Comparison of ENCODE assay signal across 8 cellular contexts in the genomic region with DNA sequence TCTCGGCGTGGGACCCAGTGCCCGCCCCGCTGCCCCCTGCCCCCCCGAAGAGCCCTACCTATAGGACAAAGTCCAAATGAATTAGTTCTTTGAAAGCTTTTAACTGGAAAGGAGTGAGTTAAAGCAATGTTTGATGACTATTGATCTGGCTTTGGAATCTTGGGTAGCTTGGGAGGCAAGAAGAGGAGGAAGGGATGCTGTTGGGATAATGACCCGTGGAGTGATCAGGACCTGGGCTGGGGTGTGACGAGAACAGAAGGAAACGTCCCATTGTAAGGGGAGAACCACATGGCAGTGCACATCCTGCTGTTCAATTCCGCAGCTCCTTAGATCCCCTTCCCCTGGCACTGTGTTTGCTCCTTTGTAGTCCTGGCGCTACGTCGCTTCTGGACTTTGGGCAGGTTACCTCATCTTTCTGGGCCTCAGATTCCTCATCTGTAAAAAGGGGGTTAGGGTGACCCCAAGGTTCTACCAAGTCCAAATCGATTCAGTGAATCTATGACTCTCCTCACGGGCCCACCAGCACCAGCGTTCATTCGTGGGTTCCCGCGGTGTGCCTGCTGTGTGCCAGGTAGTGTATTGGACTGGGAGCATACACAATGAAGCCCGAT. TPM values are rescaled to one million over a fixed set of nuclear protein-coding genes. Genes with fewer than 3 reads are reported as not detected.
DNase-seq lines count a peak whose midpoint lies in the region; ATAC-seq and TF ChIP-seq lines count a peak whose summit lies in the region.

No MANE protein-coding gene starts in this region.

- H3K36me3 ChIP-seq in BLaER1 treated with 17β-estradiol and CSF1 and Interleukin-3, amounts not matched to agents 10 nM and 100 nM: peaks cover 0 to 5% (median 0%) of the 10 kb centered on the region in 11 experiments; a peak in 3 of 22 replicates
- H3K36me3 ChIP-seq in right lobe of liver: no peaks in the 10 kb centered on the region

- H3K27ac Mint-ChIP-seq in brain: peak overlapping the region; percentile 93 to 98 (median 98)

- intact Hi-C loops in right lobe of liver (cut with DNase I): loop anchor here in 1 of 2 donors (5.0 kb wide), 1 partner anchor 60 kb away; a partner anchor contains a TSS

- peak overlapping the region; percentile 81 to 88 (median 86) for H3K4me3 Mint-ChIP-seq in brain

- peak overlapping the region; percentile 76 to 93 (median 89) for H3K4me3 ChIP-seq in BLaER1 treated with 17β-estradiol and CSF1 and Interleukin-3, amounts not matched to agents 10 nM and 100 nM
- H3K4me3 ChIP-seq in LNCaP clone FGC (ENCODE audit: low read depth, low read length) (peak overlapping the region; percentile 79), right lobe of liver (peak overlapping the region; percentile 77 to 83 (median 78))

- H3K4me1 ChIP-seq in BLaER1 treated with 17β-estradiol and CSF1 and Interleukin-3, amounts not matched to agents 10 nM and 100 nM: peaks cover 36 to 41% (median 39%) of the 10 kb centered on the region in 10 experiments
- peaks cover 0 to 29% (median 4%) of the 10 kb centered on the region in 4 donors for H3K4me1 ChIP-seq in right lobe of liver

- TF ChIP-seq CTCF in LNCaP clone FGC (IDR thresholded peaks at IDR 0.05; ENCODE audit: control insufficient read depth, extremely low read depth, insufficient read depth): no peak
- TF ChIP-seq CTCF in brain (conservative IDR thresholded peaks at IDR 0.05): no peak
- TF ChIP-seq CTCF in right lobe of liver (IDR thresholded peaks at IDR 0.05): no peak

- H3K36me3 Mint-ChIP-seq in brain: no peaks in the 10 kb centered on the region

- H3K9me3 Mint-ChIP-seq in brain: peaks cover 0 to 3% (median 0%) of the 10 kb centered on the region in 5 experiments

- TF ChIP-seq POLR2A in right lobe of liver (IDR thresholded peaks at IDR 0.05): no peak

- peak overlapping the region; percentile 61 to 98 (median 87) for H3K4me2 ChIP-seq in BLaER1 treated with 17β-estradiol and CSF1 and Interleukin-3, amounts not matched to agents 10 nM and 100 nM

- WGBS in right lobe of liver (ENCODE audit: insufficient coverage, low coverage, low lambda C conversion rate, missing lambda C conversion rate): 20% methylated on average over 16 of the region's 19 CpGs

- H3K27me3 Mint-ChIP-seq in brain: peaks cover 2% of the 10 kb centered on the region

- ATAC-seq in right lobe of liver (peak; percentile 3 to 38 (median 16)), GM21723 (IDR thresholded peaks at IDR 0.05; ENCODE audit: unreplicated experiment) (no peak)

- H3K4me1 Mint-ChIP-seq in brain: peaks cover 55% of the 10 kb centered on the region

- H3K27me3 ChIP-seq in BLaER1 treated with 17β-estradiol and CSF1 and Interleukin-3, amounts not matched to agents 10 nM and 100 nM: no peaks in the 10 kb centered on the region
- no peaks in the 10 kb centered on the region for H3K27me3 ChIP-seq in right lobe of liver

- DNase-seq in LNCaP clone FGC (ENCODE audit: low read depth): no peak
- peak; percentile 35 to 67 (median 63) for DNase-seq in right lobe of liver
- peak in 6 of 49 donors; percentile 1 to 37 (median 23) for DNase-seq in substantia nigra (lab: John Stamatoyannopoulos, UW)
- DNase-seq in activated gamma-delta T cell treated with Interleukin-2 at 50 U/mL for 16 hours: no peak
- no peak for DNase-seq in kidney tubule cell (ENCODE audit: low spot score)

- peak overlapping the region; percentile 78 to 99 (median 98) for H3K27ac ChIP-seq in BLaER1 treated with 17β-estradiol and CSF1 and Interleukin-3, amounts not matched to agents 10 nM and 100 nM
- H3K27ac ChIP-seq in right lobe of liver (peak overlapping the region; percentile 98 to 99 (median 99)), substantia nigra (ENCODE audit: low read depth, low read length, poor library complexity, severe bottlenecking) (peak overlapping the region; percentile 91)

- no peaks in the 10 kb centered on the region; a peak in 2 of 22 replicates for H3K9me3 ChIP-seq in BLaER1 treated with 17β-estradiol and CSF1 and Interleukin-3, amounts not matched to agents 10 nM and 100 nM (replicated peaks in 1 of 11)
- no peaks in the 10 kb centered on the region for H3K9me3 ChIP-seq in right lobe of liver

- peaks cover 0 to 35% (median 16%) of the 10 kb centered on the region in 11 experiments; a peak in 8 of 22 replicates for H4K20me1 ChIP-seq in BLaER1 treated with 17β-estradiol and CSF1 and Interleukin-3, amounts not matched to agents 10 nM and 100 nM

- peak overlapping the region; percentile 89 to 100 (median 97) for H3K9ac ChIP-seq in BLaER1 treated with 17β-estradiol and CSF1 and Interleukin-3, amounts not matched to agents 10 nM and 100 nM

RNA-seq across cellular contexts. Expression of a gene that starts 0.9 kb away (rescaled TPM):
- 8.2 TPM for polyA plus RNA-seq in brain (ENCODE audit: insufficient read depth, low read depth, low replicate concordance)
- 100 to 1,000 TPM; 102 to 253 (median 142) TPM for total RNA-seq in right lobe of liver

RNA-seq across cellular contexts. Expression of a gene that starts 59.1 kb away (rescaled TPM):
- 2.5 TPM for polyA plus RNA-seq in brain (ENCODE audit: insufficient read depth, low read depth, low replicate concordance)
- 1 to 10 TPM in 4 of 6 experiments, under 1 TPM in 2; 0.22 to 5.0 (median 1.3) TPM for total RNA-seq in right lobe of liver

Comparison
In these comparisons a context has a peak if more than half of its experiments do, and no peak if none do; other contexts are left out.
1. DNase-seq: peak in right lobe of liver (3 of 3); none in LNCaP clone FGC (single experiment), activated gamma-delta T cell treated with Interleukin-2 at 50 U/mL for 16 hours (single experiment) and kidney tubule cell (single experiment).
2. Peak in every context shown above with its lines, with median percentiles within 50 percentile points of each other: H3K27ac ChIP-seq and H3K4me3 ChIP-seq.